Comparison of ENCODE assay signal across 8 cellular contexts in genomic region chr14:82710257-82710841, GRCh38.
A peak's percentile ranks its signal among the peaks of the same experiment; 100 is the strongest.
DNase-seq lines count a peak whose midpoint lies in the region; ATAC-seq and TF ChIP-seq lines count a peak whose summit lies in the region.

No MANE protein-coding gene starts in this region.

- no peak overlapping the region for H3K27ac Mint-ChIP-seq in stimulated activated naive B cell treated with anti-CD40 and anti-IgM and Interleukin-4, amounts not matched to agents 10 μg/mL and 1 μg/mL and 100 μg/mL, for 72 hours

- DNase-seq in cardiac muscle cell (ENCODE audit: low read depth in 1 of 2, low spot score in 1 of 2) (peak; percentile 68 to 78), left ventricle myocardium superior (no peak), NCI-H748 treated with DMSO at 0.1 percent for 48 hours (lab: John Stamatoyannopoulos, UW) (peak; percentile 77), body of pancreas (peak; percentile 58 to 76 (median 69)), kidney glomerular epithelial cell (lab: John Stamatoyannopoulos, UW) (peak; percentile 8)
- peak; percentile 10 for DNase-seq in stimulated activated naive B cell treated with anti-CD40 and anti-IgM and Interleukin-4, amounts not matched to agents 10 μg/mL and 1 μg/mL and 100 μg/mL, for 72 hours

- H3K4me1 ChIP-seq in cardiac muscle cell (ENCODE audit: low read depth) (peaks cover 1% of the 10 kb centered on the region), body of pancreas (no peaks in the 10 kb centered on the region)

- H3K9me3 Mint-ChIP-seq in stimulated activated naive B cell treated with anti-CD40 and anti-IgM and Interleukin-4, amounts not matched to agents 10 μg/mL and 1 μg/mL and 100 μg/mL, for 72 hours, result no peaks in the 10 kb centered on the region

- TF ChIP-seq CTCF in cardiac muscle cell (IDR thresholded peaks at IDR 0.05; ENCODE audit: low read depth, low read length), result peak; percentile 84
- peak; percentile 68 to 84 (median 75) for TF ChIP-seq CTCF in body of pancreas (IDR thresholded peaks at IDR 0.05)

- H3K4me1 Mint-ChIP-seq in stimulated activated naive B cell treated with anti-CD40 and anti-IgM and Interleukin-4, amounts not matched to agents 10 μg/mL and 1 μg/mL and 100 μg/mL, for 72 hours, result no peaks in the 10 kb centered on the region

- no peaks in the 10 kb centered on the region for H3K27me3 ChIP-seq in cardiac muscle cell
- no peaks in the 10 kb centered on the region for H3K27me3 ChIP-seq in body of pancreas

- H3K4me3 ChIP-seq in cardiac muscle cell (no peak overlapping the region), body of pancreas (no peak overlapping the region)

- H3K27ac ChIP-seq in cardiac muscle cell, result no peak overlapping the region
- H3K27ac ChIP-seq in body of pancreas, result no peak overlapping the region

- H3K9me3 ChIP-seq in cardiac muscle cell (ENCODE audit: low read depth) (no peaks in the 10 kb centered on the region), body of pancreas (no peaks in the 10 kb centered on the region)

- H3K36me3 ChIP-seq in cardiac muscle cell (no peaks in the 10 kb centered on the region), body of pancreas (replicated peaks in 1 of 2; ENCODE audit: insufficient read depth in 1 of 2, low read depth in 2 of 2) (no peaks in the 10 kb centered on the region)

- no peaks in the 10 kb centered on the region for H3K27me3 Mint-ChIP-seq in stimulated activated naive B cell treated with anti-CD40 and anti-IgM and Interleukin-4, amounts not matched to agents 10 μg/mL and 1 μg/mL and 100 μg/mL, for 72 hours

- no peak for TF ChIP-seq POLR2A in body of pancreas (IDR thresholded peaks at IDR 0.05)

- WGBS in body of pancreas, 2 donors, result 35 to 41% methylated on average over 4 of the region's 4 CpGs

- intact Hi-C loops in left ventricle myocardium superior (cut with micrococcal nuclease) (no loop called here), body of pancreas (cut with DNase I) (no loop called here)

- ATAC-seq in left ventricle myocardium superior, result no peak
- peak; percentile 58 for ATAC-seq in HG02610 (IDR thresholded peaks at IDR 0.05; ENCODE audit: unreplicated experiment)
- peak; percentile 71 for ATAC-seq in body of pancreas
- peak; percentile 46 to 54 for ATAC-seq in stimulated activated naive B cell treated with anti-CD40 and anti-IgM and Interleukin-4, amounts not matched to agents 10 μg/mL and 1 μg/mL and 100 μg/mL, for 72 hours (replicated peaks)
- no peak for ATAC-seq in HG03565 (IDR thresholded peaks at IDR 0.05; ENCODE audit: unreplicated experiment)

- no peak overlapping the region for H3K4me3 Mint-ChIP-seq in stimulated activated naive B cell treated with anti-CD40 and anti-IgM and Interleukin-4, amounts not matched to agents 10 μg/mL and 1 μg/mL and 100 μg/mL, for 72 hours

- no peaks in the 10 kb centered on the region for H3K36me3 Mint-ChIP-seq in stimulated activated naive B cell treated with anti-CD40 and anti-IgM and Interleukin-4, amounts not matched to agents 10 μg/mL and 1 μg/mL and 100 μg/mL, for 72 hours

Comparison
In these comparisons a context has a peak if more than half of its experiments do, and no peak if none do; other contexts are left out.
1. ATAC-seq: peak in HG02610 (single experiment), body of pancreas (single experiment) and stimulated activated naive B cell treated with anti-CD40 and anti-IgM and Interleukin-4, amounts not matched to agents 10 μg/mL and 1 μg/mL and 100 μg/mL, for 72 hours (2 of 2); none in left ventricle myocardium superior (single experiment) and HG03565 (single experiment).